ENCODE assay signal across 1 cellular context in genomic region chr19:33300016-33300981, GRCh38.
TF ChIP-seq lines count a peak whose summit lies in the region.

No MANE protein-coding gene starts in this region.

TF ChIP-seq in HepG2, 621 proteins besides CTCF, POLR2A, EP300 and RAD21 (continued from another document and continues in another):
- no peak for TF ChIP-seq TERF1 (CRISPR knock-in tag; IDR thresholded peaks at IDR 0.05)
- 0 out of 4 replicates have a peak, but pooled peaks of 1 of the 2 experiments have one; percentile 19 for TF ChIP-seq MAFK (conservative IDR thresholded peaks at IDR 0.05 in 1 of 2, IDR thresholded peaks at IDR 0.05 in 1 of 2; ENCODE audit: low read length in 2 of 2)
- TF ChIP-seq ZNF224 (CRISPR knock-in tag; IDR thresholded peaks at IDR 0.05): 0 out of 2 replicates have a peak, but pooled peaks have one; percentile 34
- no peak for TF ChIP-seq ZNF468 (CRISPR knock-in tag; IDR thresholded peaks at IDR 0.05)
- no peak for TF ChIP-seq ZNF7 (CRISPR knock-in tag; IDR thresholded peaks at IDR 0.05)
- peak; percentile 45; the same call in 1 of the 2 replicates for TF ChIP-seq NFKB2 (CRISPR knock-in tag; IDR thresholded peaks at IDR 0.05; ENCODE audit: borderline replicate concordance)
- no peak for TF ChIP-seq PITX1 (CRISPR knock-in tag; IDR thresholded peaks at IDR 0.05)
- no peak for TF ChIP-seq GLI4 (CRISPR knock-in tag; IDR thresholded peaks at IDR 0.05; ENCODE audit: borderline replicate concordance)
- no peak for TF ChIP-seq IRX3 (CRISPR knock-in tag; IDR thresholded peaks at IDR 0.05; ENCODE audit: borderline replicate concordance, low read depth)
- TF ChIP-seq MXD1 (CRISPR knock-in tag; IDR thresholded peaks at IDR 0.05): no peak
- TF ChIP-seq HMGXB4 (CRISPR knock-in tag; IDR thresholded peaks at IDR 0.05; ENCODE audit: borderline replicate concordance in 1 of 2, low read depth in 1 of 2): peak in 1 of 2 experiments; percentile 8; a peak in 1 of 4 replicates
- TF ChIP-seq LCORL (IDR thresholded peaks at IDR 0.05): no peak
- no peak for TF ChIP-seq LCORL (CRISPR knock-in tag; IDR thresholded peaks at IDR 0.05)
- no peak for TF ChIP-seq NR1H2 (CRISPR knock-in tag; IDR thresholded peaks at IDR 0.05; ENCODE audit: borderline replicate concordance, low read depth)
- 0 out of 2 replicates have a peak, but pooled peaks have one; percentile 2 for TF ChIP-seq TBX2 (CRISPR knock-in tag; IDR thresholded peaks at IDR 0.05; ENCODE audit: borderline replicate concordance)
- TF ChIP-seq ZNF670 (CRISPR knock-in tag; IDR thresholded peaks at IDR 0.05; ENCODE audit: borderline replicate concordance): no peak
- TF ChIP-seq CEBPB (IDR thresholded peaks at IDR 0.05; ENCODE audit: borderline replicate concordance, low read depth, low read length): peak; percentile 63; the same call in 1 of the 2 replicates
- no peak for TF ChIP-seq ZNF12 (CRISPR knock-in tag; IDR thresholded peaks at IDR 0.05)
- TF ChIP-seq ZNF781 (CRISPR knock-in tag; IDR thresholded peaks at IDR 0.05; ENCODE audit: borderline replicate concordance, not compliant biosample characterization): no peak
- TF ChIP-seq POLR2G (IDR thresholded peaks at IDR 0.05; ENCODE audit: low read depth, low read length): 0 out of 2 replicates have a peak, but pooled peaks have one; percentile 25
- TF ChIP-seq ZNF407 (CRISPR knock-in tag; IDR thresholded peaks at IDR 0.05; ENCODE audit: not compliant biosample characterization): no peak
- TF ChIP-seq ZNF790 (CRISPR knock-in tag; IDR thresholded peaks at IDR 0.05; ENCODE audit: borderline replicate concordance): peak; percentile 65; the same call in 1 of the 2 replicates
- TF ChIP-seq ZNF430 (CRISPR knock-in tag; IDR thresholded peaks at IDR 0.05): 0 out of 2 replicates have a peak, but pooled peaks have one; percentile 25
- TF ChIP-seq TFDP2 (CRISPR knock-in tag; IDR thresholded peaks at IDR 0.05): 0 out of 2 replicates have a peak, but pooled peaks have one; percentile 1
- no peak for TF ChIP-seq ARID3A (IDR thresholded peaks at IDR 0.05; ENCODE audit: low read depth, low read length)
- no peak for TF ChIP-seq NKX3-1 (CRISPR knock-in tag; IDR thresholded peaks at IDR 0.05)
- no peak for TF ChIP-seq ZBTB33 (CRISPR knock-in tag; IDR thresholded peaks at IDR 0.05)
- TF ChIP-seq ZNF318 (CRISPR knock-in tag; IDR thresholded peaks at IDR 0.05): no peak; the same call in 1 of the 2 replicates
